Comparison of ENCODE assay signal across 1 cellular context in the genomic region with DNA sequence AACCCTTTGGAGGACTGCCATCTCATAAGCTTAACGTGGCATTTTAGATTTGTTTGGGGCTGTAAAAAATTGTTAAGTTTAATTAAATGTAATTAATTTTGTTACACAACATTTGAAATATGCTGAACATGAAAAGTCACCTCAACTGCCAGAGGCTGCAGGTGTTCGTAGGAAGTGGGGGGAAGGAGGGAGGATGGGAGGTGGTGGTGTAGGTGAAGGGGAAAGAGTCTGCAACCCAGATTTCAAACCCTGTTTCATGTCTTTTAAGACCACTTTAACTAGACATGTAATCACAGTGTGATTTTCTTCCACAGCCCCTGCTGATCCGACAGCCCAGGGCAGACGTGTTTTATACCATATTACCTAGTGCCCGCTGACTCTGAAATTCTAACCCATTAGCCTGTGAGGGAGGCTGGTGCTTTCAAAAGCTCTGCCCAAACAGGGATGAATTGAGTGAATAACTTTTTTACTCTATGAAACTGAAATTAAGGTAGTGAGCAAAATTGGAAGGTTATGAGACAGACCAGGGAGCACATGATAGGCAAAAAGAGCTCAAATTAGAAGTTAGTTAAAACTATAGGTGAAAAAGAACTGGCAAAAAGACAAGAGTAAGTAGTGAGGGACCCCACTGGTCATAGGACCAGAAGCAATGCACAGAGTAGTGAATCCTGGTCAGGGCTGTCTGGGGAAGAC.
TF ChIP-seq lines count a peak whose summit lies in the region.

No MANE protein-coding gene starts in this region.

TF ChIP-seq in HepG2, 621 proteins besides CTCF, POLR2A, EP300 and RAD21 (continued from another document):
- TF ChIP-seq, protein P1, sequence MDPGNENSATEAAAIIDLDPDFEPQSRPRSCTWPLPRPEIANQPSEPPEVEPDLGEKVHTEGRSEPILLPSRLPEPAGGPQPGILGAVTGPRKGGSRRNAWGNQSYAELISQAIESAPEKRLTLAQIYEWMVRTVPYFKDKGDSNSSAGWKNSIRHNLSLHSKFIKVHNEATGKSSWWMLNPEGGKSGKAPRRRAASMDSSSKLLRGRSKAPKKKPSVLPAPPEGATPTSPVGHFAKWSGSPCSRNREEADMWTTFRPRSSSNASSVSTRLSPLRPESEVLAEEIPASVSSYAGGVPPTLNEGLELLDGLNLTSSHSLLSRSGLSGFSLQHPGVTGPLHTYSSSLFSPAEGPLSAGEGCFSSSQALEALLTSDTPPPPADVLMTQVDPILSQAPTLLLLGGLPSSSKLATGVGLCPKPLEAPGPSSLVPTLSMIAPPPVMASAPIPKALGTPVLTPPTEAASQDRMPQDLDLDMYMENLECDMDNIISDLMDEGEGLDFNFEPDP (CRISPR knock-in tag; conservative IDR thresholded peaks at IDR 0.05), result no peak
- TF ChIP-seq AKAP8 (CRISPR knock-in tag; IDR thresholded peaks at IDR 0.05) (no peak), NR2C2 (CRISPR knock-in tag; IDR thresholded peaks at IDR 0.05; ENCODE audit: borderline replicate concordance) (no peak), ZNF879 (CRISPR knock-in tag; IDR thresholded peaks at IDR 0.05) (no peak), FOXM1 (CRISPR knock-in tag; IDR thresholded peaks at IDR 0.05) (no peak), NFRKB (IDR thresholded peaks at IDR 0.05) (no peak)
- TF ChIP-seq, protein P2, sequence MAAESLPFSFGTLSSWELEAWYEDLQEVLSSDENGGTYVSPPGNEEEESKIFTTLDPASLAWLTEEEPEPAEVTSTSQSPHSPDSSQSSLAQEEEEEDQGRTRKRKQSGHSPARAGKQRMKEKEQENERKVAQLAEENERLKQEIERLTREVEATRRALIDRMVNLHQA (CRISPR knock-in tag; IDR thresholded peaks at IDR 0.05), result no peak
- TF ChIP-seq, protein P3, sequence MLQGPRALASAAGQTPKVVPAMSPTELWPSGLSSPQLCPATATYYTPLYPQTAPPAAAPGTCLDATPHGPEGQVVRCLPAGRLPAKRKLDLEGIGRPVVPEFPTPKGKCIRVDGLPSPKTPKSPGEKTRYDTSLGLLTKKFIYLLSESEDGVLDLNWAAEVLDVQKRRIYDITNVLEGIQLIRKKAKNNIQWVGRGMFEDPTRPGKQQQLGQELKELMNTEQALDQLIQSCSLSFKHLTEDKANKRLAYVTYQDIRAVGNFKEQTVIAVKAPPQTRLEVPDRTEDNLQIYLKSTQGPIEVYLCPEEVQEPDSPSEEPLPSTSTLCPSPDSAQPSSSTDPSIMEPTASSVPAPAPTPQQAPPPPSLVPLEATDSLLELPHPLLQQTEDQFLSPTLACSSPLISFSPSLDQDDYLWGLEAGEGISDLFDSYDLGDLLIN (CRISPR knock-in tag; IDR thresholded peaks at IDR 0.05; ENCODE audit: borderline replicate concordance), result no peak
- TF ChIP-seq, protein P4, sequence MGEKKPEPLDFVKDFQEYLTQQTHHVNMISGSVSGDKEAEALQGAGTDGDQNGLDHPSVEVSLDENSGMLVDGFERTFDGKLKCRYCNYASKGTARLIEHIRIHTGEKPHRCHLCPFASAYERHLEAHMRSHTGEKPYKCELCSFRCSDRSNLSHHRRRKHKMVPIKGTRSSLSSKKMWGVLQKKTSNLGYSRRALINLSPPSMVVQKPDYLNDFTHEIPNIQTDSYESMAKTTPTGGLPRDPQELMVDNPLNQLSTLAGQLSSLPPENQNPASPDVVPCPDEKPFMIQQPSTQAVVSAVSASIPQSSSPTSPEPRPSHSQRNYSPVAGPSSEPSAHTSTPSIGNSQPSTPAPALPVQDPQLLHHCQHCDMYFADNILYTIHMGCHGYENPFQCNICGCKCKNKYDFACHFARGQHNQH (CRISPR knock-in tag; IDR thresholded peaks at IDR 0.05), result no peak
